ENCODE assay signal across 1 cellular context in genomic region chr6:111943273-111943672, GRCh38.
TF ChIP-seq lines count a peak whose summit lies in the region.

No MANE protein-coding gene starts in this region.

TF ChIP-seq in HEK293, 187 proteins besides CTCF, POLR2A, EP300 and RAD21 (continued from another document):
- peak; percentile 31; the same call in 1 of the 2 replicates for TF ChIP-seq ATF2 (tag by site-specific recombination; IDR thresholded peaks at IDR 0.05; ENCODE audit: low read depth)
- no peak for TF ChIP-seq ZNF624 (tag by site-specific recombination; IDR thresholded peaks at IDR 0.05)
- no peak for TF ChIP-seq KLF16 (tag by site-specific recombination; IDR thresholded peaks at IDR 0.05)
